In genomic region chr3:195960971-195961760, GRCh38 we compare ENCODE assay signal across 8 cellular contexts. TPM values are rescaled to one million over a fixed set of nuclear protein-coding genes. Genes with fewer than 3 reads are reported as not detected.
A peak's percentile ranks its signal among the peaks of the same experiment; 100 is the strongest.
DNase-seq lines count a peak whose midpoint lies in the region; ATAC-seq, FAIRE-seq and TF ChIP-seq lines count a peak whose summit lies in the region.
"Not testable (repeated sequence)": the region's sequence is repeated elsewhere in the genome, so short reads cannot be mapped to it uniquely, and the experiment has no call there.

No MANE protein-coding gene starts in this region.

- POLR2A ChIA-PET in PC-9 (lab: Charles Lee; ENCODE audit: unreplicated experiment), result interaction anchor here (0.7 kb wide), 2 partner anchors 240 to 564 kb away, joined by 19 to 20 read pairs; partner anchors contain the start of gene MUC20
- POLR2A ChIA-PET in HepG2 (lab: Yijun Ruan, JAX), result not testable (repeated sequence)

- peaks cover 13 to 14% of the 10 kb centered on the region in 2 experiments for H3K9me3 Mint-ChIP-seq in H9
- H3K9me3 Mint-ChIP-seq in activated T-helper 1 cell treated with anti-CD3 and anti-CD28 coated beads, Interleukin-12 subunit alpha, Interleukin-12 subunit beta, Interleukin-2, Interleukin-4 antibody, amounts not matched to agents 30 ng/mL and 10 ng/mL and 1 ng/mL, durations not matched to agents 14 hours and 24 hours and 36 hours, result not testable (repeated sequence)

- H2BK15ac ChIP-seq in H9 (ENCODE audit: low read depth, low read length), result not testable (repeated sequence)

- not testable (repeated sequence) for TF ChIP-seq POLR2A in HepG2 (IDR thresholded peaks at IDR 0.05; ENCODE audit: insufficient read depth in 1 of 2, low read depth in 2 of 2, low read length in 2 of 2)

- H3T11ph ChIP-seq in H9 (ENCODE audit: low read length), result not testable (repeated sequence)

- H3K23ac ChIP-seq in H9 (ENCODE audit: insufficient read length, low read depth, low read length), result not testable (repeated sequence)

- not testable (repeated sequence) for BruUV-seq in PC-9 (replicated peaks; lab: Mats Ljungman, UMichigan); HepG2 (replicated peaks; lab: Mats Ljungman, UMichigan)

- not testable (repeated sequence) for H3K4me3 Mint-ChIP-seq in H9; activated T-helper 1 cell treated with anti-CD3 and anti-CD28 coated beads, Interleukin-12 subunit alpha, Interleukin-12 subunit beta, Interleukin-2, Interleukin-4 antibody, amounts not matched to agents 30 ng/mL and 10 ng/mL and 1 ng/mL, durations not matched to agents 14 hours and 24 hours and 36 hours

- H3K4ac ChIP-seq in H9 (ENCODE audit: low read depth, low read length), result not testable (repeated sequence)

- not testable (repeated sequence) for H3K9me3 ChIP-seq in H9 (ENCODE audit: control insufficient read depth, low read depth, low read length); PC-9 (ENCODE audit: insufficient read depth, low read depth); HepG2 (ENCODE audit: low read length)

- H3K9me2 ChIP-seq in PC-9 (ENCODE audit: insufficient read depth), result not testable (repeated sequence)

- not testable (repeated sequence) for H3K4me2 ChIP-seq in H9 (ENCODE audit: insufficient read depth, insufficient read length, low read length); PC-9; HepG2 (ENCODE audit: low read depth, low read length)

- H3K36me3 Mint-ChIP-seq in H9 (ENCODE audit: insufficient read depth in 1 of 3, low read depth in 3 of 3), result peaks cover 31 to 51% (median 42%) of the 10 kb centered on the region in 3 experiments
- peaks cover 47% of the 10 kb centered on the region for H3K36me3 Mint-ChIP-seq in activated T-helper 1 cell treated with anti-CD3 and anti-CD28 coated beads, Interleukin-12 subunit alpha, Interleukin-12 subunit beta, Interleukin-2, Interleukin-4 antibody, amounts not matched to agents 30 ng/mL and 10 ng/mL and 1 ng/mL, durations not matched to agents 14 hours and 24 hours and 36 hours (ENCODE audit: low read depth)

- H3K23me2 ChIP-seq in H9 (ENCODE audit: insufficient read length, low read depth, low read length, poor library complexity, severe bottlenecking), result not testable (repeated sequence)

- peak; percentile 5 for DNase-seq in ACHN
- not testable (repeated sequence) for DNase-seq in H9; HepG2 (ENCODE audit: low spot score)
- DNase-seq in PC-9, result peak; percentile 16 to 50
- DNase-seq in activated CD4-positive, alpha-beta T cell treated with anti-CD3 and anti-CD28 coated beads for 4 hours, result peak; percentile 23 to 41
- DNase-seq in activated T-helper 1 cell treated with anti-CD3 and anti-CD28 coated beads, Interleukin-12 subunit alpha, Interleukin-12 subunit beta, Interleukin-2, Interleukin-4 antibody, amounts not matched to agents 30 ng/mL and 10 ng/mL and 1 ng/mL, durations not matched to agents 14 hours and 24 hours and 36 hours (ENCODE audit: low spot score), result peak; percentile 27
- peak; percentile 8 for DNase-seq in dermis blood vessel endothelial cell
- DNase-seq in stimulated activated CD4-positive, alpha-beta T cell treated with anti-CD3 and anti-CD28 coated beads, Interleukin-2, amount 100 ng/mL, for 4 hours (ENCODE audit: low read depth), result peak; percentile 39

- not testable (repeated sequence) for H2BK20ac ChIP-seq in H9 (ENCODE audit: low read depth, low read length, poor library complexity, severe bottlenecking)

- H3F3A ChIP-seq in PC-9 (ENCODE audit: insufficient read depth, low read depth), result peaks cover 25% of the 10 kb centered on the region

- not testable (repeated sequence) for H4K20me1 ChIP-seq in H9 (ENCODE audit: control insufficient read depth, insufficient read depth, insufficient read length); PC-9 (ENCODE audit: insufficient read depth); HepG2 (ENCODE audit: insufficient read depth, low read length)

- not testable (repeated sequence) for H3K27ac ChIP-seq in H9 (ENCODE audit: insufficient read length, low read depth, low read length); PC-9; HepG2 (ENCODE audit: extremely low read length, insufficient read depth, low read length)

- not testable (repeated sequence) for H3K9ac ChIP-seq in H9 (ENCODE audit: extremely low read depth, insufficient read length, low read length); HepG2 (ENCODE audit: insufficient read depth, low read depth, low read length)

- not testable (repeated sequence) for TF ChIP-seq RAD21 in HepG2 (CRISPR knock-in tag; IDR thresholded peaks at IDR 0.05)

- not testable (repeated sequence) for FAIRE-seq in HepG2 (lab: Jason Lieb, UNC)

- WGBS in H9 (ENCODE audit: extremely low coverage, insufficient read length, low lambda C conversion rate), result no CpG with 5 or more reads among the region's 25 CpGs
- WGBS in HepG2 (ENCODE audit: low lambda C conversion rate), result 96% methylated on average over 25 of the region's 25 CpGs

- H2AFZ ChIP-seq in H9 (ENCODE audit: low read length); PC-9; HepG2 (ENCODE audit: low read length): not testable (repeated sequence)

- not testable (repeated sequence) for H3K79me2 ChIP-seq in H9 (ENCODE audit: insufficient read depth, low read length); PC-9 (ENCODE audit: low read depth); HepG2 (ENCODE audit: insufficient read depth, low read length)

- TF ChIP-seq EP300 in HepG2 (IDR thresholded peaks at IDR 0.05; ENCODE audit: low read depth in 2 of 2, low read length in 2 of 2); HepG2 (CRISPR knock-in tag; IDR thresholded peaks at IDR 0.05; ENCODE audit: borderline replicate concordance): not testable (repeated sequence)

- H3K18ac ChIP-seq in H9 (ENCODE audit: insufficient read length, low read depth, low read length), result not testable (repeated sequence)

- H3K4me1 Mint-ChIP-seq in H9, result not testable (repeated sequence)
- H3K4me1 Mint-ChIP-seq in activated T-helper 1 cell treated with anti-CD3 and anti-CD28 coated beads, Interleukin-12 subunit alpha, Interleukin-12 subunit beta, Interleukin-2, Interleukin-4 antibody, amounts not matched to agents 30 ng/mL and 10 ng/mL and 1 ng/mL, durations not matched to agents 14 hours and 24 hours and 36 hours (ENCODE audit: low read depth), result peaks cover 26% of the 10 kb centered on the region

- CTCF ChIA-PET in PC-9 (lab: Charles Lee); HepG2 (lab: Yijun Ruan, JAX; ENCODE audit: low intra/inter-chr PET ratio, low total read pairs): not testable (repeated sequence)

- not testable (repeated sequence) for H3K56ac ChIP-seq in H9 (ENCODE audit: insufficient read length, low read depth, low read length)

- in situ Hi-C loops in ACHN (cut with HindIII; ENCODE audit: low pct_ligation_motif_present, low pct_unique_long_range_greater_than_20kb, low sequenced_read_pairs), result not testable (repeated sequence)
- in situ Hi-C loops in HepG2 (cut with HindIII; ENCODE audit: extremely low pct_ligation_motif_present, low pct_unique_long_range_greater_than_20kb), result loop anchor here (25.0 kb wide), 1 partner anchor 274 kb away; no protein-coding TSS in a partner anchor

- not testable (repeated sequence) for H3K79me1 ChIP-seq in H9 (ENCODE audit: insufficient read depth, low read depth, low read length, poor library complexity, severe bottlenecking)

- H2BK120ac ChIP-seq in H9 (ENCODE audit: low read depth, low read length, poor library complexity, severe bottlenecking), result not testable (repeated sequence)

- peaks cover 19% of the 10 kb centered on the region for H3K36me3 ChIP-seq in PC-9 (ENCODE audit: low read depth)
- H3K36me3 ChIP-seq in HepG2 (replicated peaks in 1 of 2; ENCODE audit: control insufficient read depth in 1 of 2, insufficient read depth in 2 of 2, low read length in 2 of 2), result not testable (repeated sequence)

- H2BK5ac ChIP-seq in H9 (ENCODE audit: insufficient read length, low read length), result not testable (repeated sequence)

- H3K14ac ChIP-seq in H9 (ENCODE audit: insufficient read depth, low read length), result not testable (repeated sequence)

- not testable (repeated sequence) for H4K91ac ChIP-seq in H9 (ENCODE audit: insufficient read length, low read depth, low read length)

- peak overlapping the region in 2 of 3 experiments; percentile 45 to 87; a peak in 2 of 7 replicates for H3K27ac Mint-ChIP-seq in H9
- H3K27ac Mint-ChIP-seq in activated T-helper 1 cell treated with anti-CD3 and anti-CD28 coated beads, Interleukin-12 subunit alpha, Interleukin-12 subunit beta, Interleukin-2, Interleukin-4 antibody, amounts not matched to agents 30 ng/mL and 10 ng/mL and 1 ng/mL, durations not matched to agents 14 hours and 24 hours and 36 hours, result peak overlapping the region; percentile 57

- H3K4me3 ChIP-seq in PC-9; HepG2 (replicated peaks in 1 of 3; ENCODE audit: insufficient read depth in 1 of 3, low read depth in 2 of 3, low read length in 3 of 3): not testable (repeated sequence)

- not testable (repeated sequence) for H3K4me1 ChIP-seq in H9 (ENCODE audit: insufficient read depth, low read length); PC-9 (replicated peaks; ENCODE audit: insufficient read depth); HepG2 (ENCODE audit: insufficient read depth, low read length)

- not testable (repeated sequence) for H3K27me3 Mint-ChIP-seq in H9 (ENCODE audit: low read depth); activated T-helper 1 cell treated with anti-CD3 and anti-CD28 coated beads, Interleukin-12 subunit alpha, Interleukin-12 subunit beta, Interleukin-2, Interleukin-4 antibody, amounts not matched to agents 30 ng/mL and 10 ng/mL and 1 ng/mL, durations not matched to agents 14 hours and 24 hours and 36 hours (ENCODE audit: insufficient read depth)

- H4K5ac ChIP-seq in H9 (ENCODE audit: insufficient read length, low read depth, low read length), result not testable (repeated sequence)

- not testable (repeated sequence) for ATAC-seq in HepG2

- TF ChIP-seq CTCF in H9 (conservative IDR thresholded peaks at IDR 0.05); PC-9 (conservative IDR thresholded peaks at IDR 0.05); HepG2 (CRISPR knock-in tag; IDR thresholded peaks at IDR 0.05): not testable (repeated sequence)

- not testable (repeated sequence) for H4K8ac ChIP-seq in H9 (replicated peaks; ENCODE audit: insufficient read length, low read depth, low read length)

- H2AK5ac ChIP-seq in H9 (ENCODE audit: insufficient read length, low read length), result not testable (repeated sequence)

- intact Hi-C loops in PC-9 (cut with micrococcal nuclease; ENCODE audit: unreplicated experiment); HepG2 (cut with micrococcal nuclease; ENCODE audit: unreplicated experiment): not testable (repeated sequence)
- intact Hi-C loops in activated T-helper 1 cell treated with anti-CD3 and anti-CD28 coated beads, Interleukin-12 subunit alpha, Interleukin-12 subunit beta, Interleukin-2, Interleukin-4 antibody, amounts not matched to agents 30 ng/mL and 10 ng/mL and 1 ng/mL, durations not matched to agents 14 hours and 24 hours and 36 hours (cut with micrococcal nuclease), result loop anchor here (5.0 kb wide), 1 partner anchor 246 kb away; no protein-coding TSS in a partner anchor

- not testable (repeated sequence) for H3K27me3 ChIP-seq in H9 (ENCODE audit: insufficient read depth, low read length); PC-9 (ENCODE audit: insufficient read depth, low read depth); HepG2 (ENCODE audit: control insufficient read depth in 1 of 2, insufficient read depth in 2 of 2, low read length in 2 of 2)

- not testable (repeated sequence) for H2BK12ac ChIP-seq in H9 (ENCODE audit: insufficient read length, low read depth, low read length)

RNA-seq across cellular contexts. Expression of gene TNK2, which starts 52.8 kb away (rescaled TPM):
- total RNA-seq in H9 (2021) (34.5 and 35.3 TPM in 2 replicates), PC-9 (2021) (118 and 125 TPM in 2 replicates), dermis blood vessel endothelial cell (16.6 and 20.1 TPM in 2 replicates), HepG2 (2016; rRNA removed; fragmentation: Illumina TruSeq; extraction: Trizol) (3.5 and 5.8 TPM in 2 replicates)
- total RNA-seq in activated T-helper 1 cell treated with anti-CD3 and anti-CD28 coated beads, Interleukin-12 subunit alpha, Interleukin-12 subunit beta, Interleukin-2, Interleukin-4 antibody, amounts not matched to agents 30 ng/mL and 10 ng/mL and 1 ng/mL, durations not matched to agents 14 hours and 24 hours and 36 hours, result 126 and 127 TPM in 2 replicates
- 1.8 and 2.6 TPM in 2 replicates for total RNA-seq in HepG2 (2016; cell fraction: cytosol; rRNA removed; fragmentation: Illumina TruSeq; extraction: Trizol; ENCODE audit: low read depth)
- total RNA-seq in HepG2 (2016; cell fraction: insoluble cytoplasmic fraction; rRNA removed; fragmentation: Illumina TruSeq; extraction: Trizol), result 4.0 and 5.9 TPM in 2 replicates
- 3.4 and 3.7 TPM in 2 replicates for total RNA-seq in HepG2 (2016; cell fraction: membrane; rRNA removed; fragmentation: Illumina TruSeq; extraction: Trizol)
- 5.5 and 5.8 TPM in 2 replicates for total RNA-seq in HepG2 (2016; cell fraction: nucleus; rRNA removed; fragmentation: Illumina TruSeq; extraction: Trizol)
- 4.6 and 7.5 TPM in 2 replicates for polyA plus RNA-seq in HepG2 (2011; rRNA removed)
- 2.7 and 3.4 TPM in 2 replicates for polyA plus RNA-seq in HepG2 (2011; cell fraction: cytosol; rRNA removed)
- 35.4 and 45.4 TPM in 2 replicates for polyA plus RNA-seq in HepG2 (2011; cell fraction: nucleus; rRNA removed)
- 6.7 and 12.2 TPM in 2 replicates for polyA plus RNA-seq in HepG2 (2012)
- 0.76 and 1.1 TPM in 2 replicates for polyA plus RNA-seq in HepG2 (2016; cell fraction: cytosol; fragmentation: Illumina TruSeq; extraction: Trizol; ENCODE audit: low read depth)
- 7.3 TPM in 2 replicates for polyA plus RNA-seq in HepG2 (2016; cell fraction: insoluble cytoplasmic fraction; fragmentation: Illumina TruSeq; extraction: Trizol; ENCODE audit: low read depth)
- polyA plus RNA-seq in HepG2 (2016; cell fraction: membrane; fragmentation: Illumina TruSeq; extraction: Trizol; ENCODE audit: low read depth), result 1.9 TPM in 2 replicates
- 24.9 and 28.1 TPM in 2 replicates for polyA plus RNA-seq in HepG2 (2016; cell fraction: nucleus; fragmentation: Illumina TruSeq; extraction: Trizol; ENCODE audit: insufficient read depth, low read depth)
- 14.4 and 18.0 TPM in 2 replicates for polyA minus RNA-seq in HepG2 (2011; rRNA and poly(A)+ RNA removed; ENCODE audit: low replicate concordance)
- 4.1 and 6.0 TPM in 2 replicates for polyA minus RNA-seq in HepG2 (2011; cell fraction: cytosol; rRNA and poly(A)+ RNA removed)
- polyA minus RNA-seq in HepG2 (2011; cell fraction: nucleus; rRNA and poly(A)+ RNA removed), result 4.2 and 5.2 TPM in 2 replicates
